ENCODE assay signal across 9 cellular contexts in the genomic region with DNA sequence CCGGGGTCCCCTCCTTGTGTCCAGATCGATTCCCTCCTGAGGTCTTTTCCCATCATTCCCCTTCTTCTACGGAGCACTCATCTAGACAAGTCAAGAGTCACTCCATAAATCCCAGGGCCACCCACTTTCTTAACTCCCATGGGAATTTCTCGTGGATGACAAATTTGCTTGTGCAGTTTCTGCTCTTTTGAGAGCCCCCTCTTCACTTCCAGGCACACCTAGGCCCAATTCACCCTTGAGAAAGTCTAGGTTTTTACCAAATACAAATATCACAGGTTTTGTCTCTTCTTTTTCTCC. TPM values are rescaled to one million over a fixed set of nuclear protein-coding genes. Genes with fewer than 3 reads are reported as not detected.
DNase-seq lines count a peak whose midpoint lies in the region; ATAC-seq and TF ChIP-seq lines count a peak whose summit lies in the region.
"Had no signal": no experiment of that assay in that cellular context is flagged by ENCODE, and none has a peak within 500 bp of the region (broad histone marks: within the 10 kb centered on the region; RNA-seq: fewer than 3 reads in every experiment).

No MANE protein-coding gene starts in this region.

- H3K27me3 ChIP-seq in left ventricle myocardium inferior (ENCODE audit: low read depth) (no peaks in the 10 kb centered on the region), mesendoderm (ENCODE audit: insufficient read depth, low read length, poor library complexity) (no peaks in the 10 kb centered on the region), uterus (no peaks in the 10 kb centered on the region)

- intact Hi-C loops in left ventricle myocardium inferior (cut with micrococcal nuclease): no loop called here
- intact Hi-C loops in cardiac septum (cut with DNase I): loop anchor here (1.0 kb wide), 1 partner anchor 23 kb away; the partner anchor contains the start of genes IFT20 and TNFAIP1
- intact Hi-C loops in uterus (cut with DNase I; ENCODE audit: low total_unique reads): no loop called here

- H3K9ac ChIP-seq in mesendoderm (ENCODE audit: low read length): peak overlapping the region; percentile 93

- peak overlapping the region; percentile 95 for H3K27ac ChIP-seq in left ventricle myocardium inferior (replicated peaks)
- H3K27ac ChIP-seq in mesendoderm (ENCODE audit: low read depth, low read length): no peak overlapping the region
- peak overlapping the region; percentile 78 to 90 for H3K27ac ChIP-seq in uterus
- H3K27ac ChIP-seq in caudate nucleus (ENCODE audit: low read depth, low read length): no peak overlapping the region

- peaks cover 49% of the 10 kb centered on the region for H3K36me3 Mint-ChIP-seq in brain

- no peak overlapping the region for H3K4ac ChIP-seq in mesendoderm (ENCODE audit: low read depth, low read length)

- no peak overlapping the region for H3K23ac ChIP-seq in mesendoderm (ENCODE audit: low read length)

- peak overlapping the region; percentile 70 for H4K8ac ChIP-seq in mesendoderm (ENCODE audit: low read depth, low read length)

- no CpG with 5 or more reads among the region's 4 CpGs for WGBS in mesendoderm (ENCODE audit: extremely low coverage, insufficient coverage, low lambda C conversion rate)

- H2AK5ac ChIP-seq in mesendoderm (ENCODE audit: low read length): no peak overlapping the region

- no peak overlapping the region for H2BK5ac ChIP-seq in mesendoderm (ENCODE audit: low read length)

- H3K9me3 ChIP-seq in left ventricle myocardium inferior (replicated peaks) (no peaks in the 10 kb centered on the region), uterus (no peaks in the 10 kb centered on the region)

- peaks cover 67% of the 10 kb centered on the region for H3K36me3 ChIP-seq in left ventricle myocardium inferior
- peaks cover 12% of the 10 kb centered on the region for H3K36me3 ChIP-seq in mesendoderm (ENCODE audit: control insufficient read depth, insufficient read depth, low read length)
- no peaks in the 10 kb centered on the region for H3K36me3 ChIP-seq in uterus

- no peak overlapping the region for H2BK15ac ChIP-seq in mesendoderm (replicated peaks; ENCODE audit: low read depth)

- TF ChIP-seq POLR2A in uterus (IDR thresholded peaks at IDR 0.05): no peak

- TF ChIP-seq CTCF in left ventricle myocardium inferior (IDR thresholded peaks at IDR 0.05; ENCODE audit: borderline replicate concordance): no peak
- no peak for TF ChIP-seq CTCF in brain (conservative IDR thresholded peaks at IDR 0.05)
- no peak for TF ChIP-seq CTCF in uterus (IDR thresholded peaks at IDR 0.05)

- H3K9me3 Mint-ChIP-seq in brain: no peaks in the 10 kb centered on the region

- peaks cover 18% of the 10 kb centered on the region for H3K79me1 ChIP-seq in mesendoderm (ENCODE audit: low read length)

- DNase-seq in left ventricle myocardium inferior (no peak), cardiac septum (ENCODE audit: low spot score) (no peak), mesendoderm (no peak), uterus (no peak), caudate nucleus (lab: John Stamatoyannopoulos, UW) (no peak)

- peaks cover 3% of the 10 kb centered on the region for H3K27me3 Mint-ChIP-seq in brain

- peaks cover 22% of the 10 kb centered on the region for H3K4me1 Mint-ChIP-seq in brain

- peaks cover 45% of the 10 kb centered on the region for H3K4me1 ChIP-seq in left ventricle myocardium inferior
- H3K4me1 ChIP-seq in mesendoderm (ENCODE audit: control insufficient read depth, low read depth, low read length): peaks cover 5% of the 10 kb centered on the region
- peaks cover 0 to 13% of the 10 kb centered on the region in 2 donors for H3K4me1 ChIP-seq in uterus

- peak overlapping the region; percentile 94 to 98 (median 96) for H3K4me3 Mint-ChIP-seq in brain

- H3K56ac ChIP-seq in mesendoderm (ENCODE audit: low read length): peak overlapping the region; percentile 93

- peaks cover 13% of the 10 kb centered on the region for H3K79me2 ChIP-seq in mesendoderm (ENCODE audit: control insufficient read depth, insufficient read depth, low read length)

- peak overlapping the region; percentile 84 for H4K5ac ChIP-seq in mesendoderm (ENCODE audit: low read length)

- no peak for ATAC-seq in HG03159 (IDR thresholded peaks at IDR 0.05; ENCODE audit: unreplicated experiment)
- ATAC-seq in GM18498 (IDR thresholded peaks at IDR 0.05; ENCODE audit: unreplicated experiment): no peak

- H3K27ac Mint-ChIP-seq in brain: peak overlapping the region; percentile 58 to 95 (median 90)

- H2BK120ac ChIP-seq in mesendoderm (ENCODE audit: low read depth, low read length): no peak overlapping the region

- H3K4me3 ChIP-seq in left ventricle myocardium inferior: peak overlapping the region; percentile 96
- H3K4me3 ChIP-seq in mesendoderm (ENCODE audit: low read length): peak overlapping the region; percentile 85
- H3K4me3 ChIP-seq in uterus: peak overlapping the region; percentile 85 to 95

- H3K18ac ChIP-seq in mesendoderm (ENCODE audit: low read length): no peak overlapping the region

- peak overlapping the region; percentile 76 for H3K4me2 ChIP-seq in mesendoderm (ENCODE audit: low read length)

RNA-seq across cellular contexts. Expression of gene POLDIP2, which starts 0.5 kb away (rescaled TPM):
- total RNA-seq in left ventricle myocardium inferior: 154 TPM
- total RNA-seq in cardiac septum: 127 TPM
- 111 TPM for polyA plus RNA-seq in brain (ENCODE audit: insufficient read depth, low read depth, low replicate concordance)
- 70.0 TPM for polyA plus RNA-seq in mesendoderm (2013, experiment 1 of 2)
- polyA plus RNA-seq in mesendoderm (2013, experiment 2 of 2): 71.5 TPM
- 10 to 100 TPM; 37.7 to 53.0 (median 41.2) TPM for total RNA-seq in uterus

RNA-seq across cellular contexts. Expression of gene SEBOX, which starts 7.2 kb away (rescaled TPM):
- total RNA-seq in left ventricle myocardium inferior (not detected), cardiac septum (not detected), uterus (not detected)
- polyA plus RNA-seq in brain (ENCODE audit: insufficient read depth, low read depth, low replicate concordance): not detected
- polyA plus RNA-seq in mesendoderm (2013, experiment 1 of 2): not detected
- not detected for polyA plus RNA-seq in mesendoderm (2013, experiment 2 of 2)
- total RNA-seq: pulmonary artery endothelial cell had no signal

RNA-seq across cellular contexts. Expression of gene VTN, which starts 12.3 kb away (rescaled TPM):
- total RNA-seq in left ventricle myocardium inferior (40.4 TPM), cardiac septum (48.2 TPM), uterus (1 to 10 TPM in 1 of 4 donors, under 1 TPM in 2, not detected in 1; 0.51 to 2.1 (median 0.69) TPM)
- 0.56 TPM for polyA plus RNA-seq in brain (ENCODE audit: insufficient read depth, low read depth, low replicate concordance)
- polyA plus RNA-seq in mesendoderm (2013, experiment 1 of 2): not detected
- polyA plus RNA-seq in mesendoderm (2013, experiment 2 of 2): 0.04 TPM

RNA-seq across cellular contexts. Expression of gene SARM1, which starts 13.6 kb away (rescaled TPM):
- total RNA-seq in left ventricle myocardium inferior (5.1 TPM), cardiac septum (10.4 TPM), uterus (10 to 100 TPM in 3 of 4 donors, 1 to 10 TPM in 1; 5.3 to 24.4 (median 17.2) TPM)
- polyA plus RNA-seq in brain (ENCODE audit: insufficient read depth, low read depth, low replicate concordance): 55.8 TPM
- polyA plus RNA-seq in mesendoderm (2013, experiment 1 of 2): 2.2 TPM
- polyA plus RNA-seq in mesendoderm (2013, experiment 2 of 2): 2.6 TPM

RNA-seq across cellular contexts. Expression of gene TNFAIP1, which starts 22.3 kb away (rescaled TPM):
- 35.1 TPM for total RNA-seq in left ventricle myocardium inferior
- 58.5 TPM for total RNA-seq in cardiac septum
- 43.1 TPM for polyA plus RNA-seq in brain (ENCODE audit: insufficient read depth, low read depth, low replicate concordance)
- polyA plus RNA-seq in mesendoderm (2013, experiment 1 of 2): 15.1 TPM
- 16.7 TPM for polyA plus RNA-seq in mesendoderm (2013, experiment 2 of 2)
- 10 to 100 TPM; 18.2 to 67.1 (median 38.4) TPM for total RNA-seq in uterus

Comparison
In these comparisons a context has a peak if more than half of its experiments do, and no peak if none do; other contexts are left out.
1. H3K27ac ChIP-seq: peak in left ventricle myocardium inferior (single experiment) and uterus (2 of 2); none in mesendoderm (single experiment) and caudate nucleus (single experiment).
2. RNA of gene VTN, which starts 12.3 kb away (total RNA-seq): 48.2 TPM in cardiac septum (single experiment) and 40.4 TPM in left ventricle myocardium inferior (single experiment); 0.51 to 2.1 TPM in uterus; every median in the first group is over 10 times any median in the second.
3. Peak in every context shown above with its lines, with median percentiles within 50 percentile points of each other: H3K4me3 ChIP-seq.